ENCODE assay signal across 1 cellular context in the genomic region with DNA sequence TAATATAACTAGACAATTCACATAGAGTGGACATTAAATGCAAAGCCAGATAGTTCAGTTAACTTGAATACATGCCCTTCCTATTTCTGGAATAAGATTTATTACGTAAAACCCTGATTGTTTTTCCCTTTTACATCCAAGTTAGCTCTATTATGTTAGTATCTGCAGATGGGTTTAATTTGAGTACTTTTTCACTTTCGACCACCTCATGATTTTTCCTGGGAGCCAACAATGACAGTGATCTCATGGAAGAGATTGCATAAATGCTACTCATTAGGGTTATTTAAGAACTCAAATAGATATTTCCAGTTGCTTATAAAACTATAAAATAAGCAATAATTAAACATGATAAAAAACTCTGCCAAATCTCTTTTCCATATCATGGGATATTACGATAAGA.
TF ChIP-seq lines count a peak whose summit lies in the region.

No MANE protein-coding gene starts in this region.

TF ChIP-seq in SK-N-SH treated with all-trans-retinoic acid at 6 μM for 48 hours, 23 proteins besides CTCF, POLR2A, EP300 and RAD21 (continued from another document):
- TF ChIP-seq, protein P1, sequence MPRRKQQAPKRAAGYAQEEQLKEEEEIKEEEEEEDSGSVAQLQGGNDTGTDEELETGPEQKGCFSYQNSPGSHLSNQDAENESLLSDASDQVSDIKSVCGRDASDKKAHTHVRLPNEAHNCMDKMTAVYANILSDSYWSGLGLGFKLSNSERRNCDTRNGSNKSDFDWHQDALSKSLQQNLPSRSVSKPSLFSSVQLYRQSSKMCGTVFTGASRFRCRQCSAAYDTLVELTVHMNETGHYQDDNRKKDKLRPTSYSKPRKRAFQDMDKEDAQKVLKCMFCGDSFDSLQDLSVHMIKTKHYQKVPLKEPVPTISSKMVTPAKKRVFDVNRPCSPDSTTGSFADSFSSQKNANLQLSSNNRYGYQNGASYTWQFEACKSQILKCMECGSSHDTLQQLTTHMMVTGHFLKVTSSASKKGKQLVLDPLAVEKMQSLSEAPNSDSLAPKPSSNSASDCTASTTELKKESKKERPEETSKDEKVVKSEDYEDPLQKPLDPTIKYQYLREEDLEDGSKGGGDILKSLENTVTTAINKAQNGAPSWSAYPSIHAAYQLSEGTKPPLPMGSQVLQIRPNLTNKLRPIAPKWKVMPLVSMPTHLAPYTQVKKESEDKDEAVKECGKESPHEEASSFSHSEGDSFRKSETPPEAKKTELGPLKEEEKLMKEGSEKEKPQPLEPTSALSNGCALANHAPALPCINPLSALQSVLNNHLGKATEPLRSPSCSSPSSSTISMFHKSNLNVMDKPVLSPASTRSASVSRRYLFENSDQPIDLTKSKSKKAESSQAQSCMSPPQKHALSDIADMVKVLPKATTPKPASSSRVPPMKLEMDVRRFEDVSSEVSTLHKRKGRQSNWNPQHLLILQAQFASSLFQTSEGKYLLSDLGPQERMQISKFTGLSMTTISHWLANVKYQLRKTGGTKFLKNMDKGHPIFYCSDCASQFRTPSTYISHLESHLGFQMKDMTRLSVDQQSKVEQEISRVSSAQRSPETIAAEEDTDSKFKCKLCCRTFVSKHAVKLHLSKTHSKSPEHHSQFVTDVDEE (CRISPR knock-in tag; IDR thresholded peaks at IDR 0.05), result no peak
- no peak for TF ChIP-seq OSR1 (CRISPR knock-in tag; IDR thresholded peaks at IDR 0.05)
- TF ChIP-seq BACH2 (CRISPR knock-in tag; IDR thresholded peaks at IDR 0.05; ENCODE audit: borderline replicate concordance), result no peak
- no peak for TF ChIP-seq GLIS3 (CRISPR knock-in tag; IDR thresholded peaks at IDR 0.05)
TF ChIP-seq in SK-N-SH treated with all-trans-retinoic acid at 6 μM for 48 hours: peak in this region for 0.
